Comparison of ENCODE assay signal across 2 cellular contexts in the genomic region with DNA sequence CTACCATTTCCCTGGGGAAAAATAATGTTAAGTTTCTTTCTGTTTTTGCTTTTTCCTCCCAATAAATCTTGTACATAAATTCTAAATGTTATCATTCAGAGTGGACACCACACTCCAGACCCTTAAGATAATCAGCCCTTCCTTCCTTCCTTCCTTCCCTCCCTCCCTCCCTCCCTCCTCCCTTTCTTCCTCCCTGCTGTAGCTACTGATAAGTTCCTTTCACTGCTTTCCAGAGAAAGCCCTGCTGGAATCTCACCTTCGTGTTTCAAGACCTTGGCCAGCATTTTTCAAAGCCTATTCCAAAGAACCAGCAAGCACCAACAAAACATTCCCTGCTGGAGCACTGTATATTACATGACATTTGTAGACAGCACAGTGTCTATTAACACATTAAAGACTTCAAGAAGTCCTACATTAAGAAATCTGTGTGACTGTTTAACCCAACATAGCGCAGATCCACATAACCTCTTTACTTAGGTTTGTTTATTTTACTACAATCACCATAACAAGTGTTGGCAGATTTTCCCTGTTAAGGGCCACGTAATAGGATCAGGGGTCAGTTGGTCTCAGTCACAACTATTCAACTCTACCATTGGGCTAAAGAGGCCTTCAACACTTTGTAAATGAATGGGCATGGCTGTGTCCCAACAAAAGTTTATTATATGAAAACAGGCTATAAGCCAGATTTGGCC.
TF ChIP-seq lines count a peak whose summit lies in the region.

No MANE protein-coding gene starts in this region.

TF ChIP-seq in endothelial cell of umbilical vein, 7 proteins besides CTCF, POLR2A, EP300 and RAD21 (continued from another document):
- TF ChIP-seq EZH2 (IDR thresholded peaks at IDR 0.05; ENCODE audit: borderline replicate concordance, low read depth, low read length, severe bottlenecking) (no peak), MYC (IDR thresholded peaks at IDR 0.05; ENCODE audit: low read depth, low read length) (no peak), JUN (IDR thresholded peaks at IDR 0.05; ENCODE audit: borderline replicate concordance, insufficient read depth, insufficient read length, low read depth) (no peak), POLR2AphosphoS5 (IDR thresholded peaks at IDR 0.05; ENCODE audit: insufficient read depth, low read depth, low read length) (no peak), GATA2 (IDR thresholded peaks at IDR 0.05; ENCODE audit: insufficient read depth, insufficient read length, low read depth, low read length) (no peak)
- TF ChIP-seq, protein P1, sequence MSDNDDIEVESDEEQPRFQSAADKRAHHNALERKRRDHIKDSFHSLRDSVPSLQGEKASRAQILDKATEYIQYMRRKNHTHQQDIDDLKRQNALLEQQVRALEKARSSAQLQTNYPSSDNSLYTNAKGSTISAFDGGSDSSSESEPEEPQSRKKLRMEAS (IDR thresholded peaks at IDR 0.05; ENCODE audit: insufficient read depth, insufficient read length) = no peak
TF ChIP-seq in endothelial cell of umbilical vein: peak in this region for 0.

TF ChIP-seq in SK-N-SH, 30 proteins besides CTCF, POLR2A, EP300 and RAD21 (continued from another document):
- TF ChIP-seq MEF2A (IDR thresholded peaks at IDR 0.05; ENCODE audit: borderline replicate concordance, low read depth) (no peak), IRF3 (IDR thresholded peaks at IDR 0.05; ENCODE audit: low read depth, low read length) (no peak), RXRA (IDR thresholded peaks at IDR 0.05; ENCODE audit: borderline replicate concordance, low read depth) (no peak), ELF1 (IDR thresholded peaks at IDR 0.05) (no peak), RFX5 (IDR thresholded peaks at IDR 0.05; ENCODE audit: low read length) (no peak), USF1 (IDR thresholded peaks at IDR 0.05; ENCODE audit: borderline replicate concordance, low read depth) (no peak), NFIC (IDR thresholded peaks at IDR 0.05; ENCODE audit: borderline replicate concordance) (no peak), CHD2 (IDR thresholded peaks at IDR 0.05; ENCODE audit: low read length, partially characterized antibody) (no peak), GABPA (IDR thresholded peaks at IDR 0.05; ENCODE audit: low read depth) (no peak), REST (IDR thresholded peaks at IDR 0.05; ENCODE audit: low read depth, low read length) (no peak), YY1 (IDR thresholded peaks at IDR 0.05; ENCODE audit: low read depth) (no peak), EZH2phosphoT487 (IDR thresholded peaks at IDR 0.05; ENCODE audit: borderline replicate concordance, low read depth) (no peak), PBX3 (IDR thresholded peaks at IDR 0.05) (no peak), GATA2 (CRISPR knock-in tag; IDR thresholded peaks at IDR 0.05) (no peak), TEAD4 (IDR thresholded peaks at IDR 0.05; ENCODE audit: borderline replicate concordance, insufficient read depth) (no peak)
- TF ChIP-seq, protein P1 (IDR thresholded peaks at IDR 0.05; ENCODE audit: low read depth) = no peak
- TF ChIP-seq, protein P2, sequence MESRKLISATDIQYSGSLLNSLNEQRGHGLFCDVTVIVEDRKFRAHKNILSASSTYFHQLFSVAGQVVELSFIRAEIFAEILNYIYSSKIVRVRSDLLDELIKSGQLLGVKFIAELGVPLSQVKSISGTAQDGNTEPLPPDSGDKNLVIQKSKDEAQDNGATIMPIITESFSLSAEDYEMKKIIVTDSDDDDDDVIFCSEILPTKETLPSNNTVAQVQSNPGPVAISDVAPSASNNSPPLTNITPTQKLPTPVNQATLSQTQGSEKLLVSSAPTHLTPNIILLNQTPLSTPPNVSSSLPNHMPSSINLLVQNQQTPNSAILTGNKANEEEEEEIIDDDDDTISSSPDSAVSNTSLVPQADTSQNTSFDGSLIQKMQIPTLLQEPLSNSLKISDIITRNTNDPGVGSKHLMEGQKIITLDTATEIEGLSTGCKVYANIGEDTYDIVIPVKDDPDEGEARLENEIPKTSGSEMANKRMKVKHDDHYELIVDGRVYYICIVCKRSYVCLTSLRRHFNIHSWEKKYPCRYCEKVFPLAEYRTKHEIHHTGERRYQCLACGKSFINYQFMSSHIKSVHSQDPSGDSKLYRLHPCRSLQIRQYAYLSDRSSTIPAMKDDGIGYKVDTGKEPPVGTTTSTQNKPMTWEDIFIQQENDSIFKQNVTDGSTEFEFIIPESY (IDR thresholded peaks at IDR 0.05; ENCODE audit: borderline replicate concordance, low read depth) = no peak
